ENCODE assay signal across 1 cellular context in genomic region chr5:159393854-159394274, GRCh38.
TF ChIP-seq lines count a peak whose summit lies in the region.

No MANE protein-coding gene starts in this region.

TF ChIP-seq in K562, 482 proteins besides CTCF, POLR2A, EP300 and RAD21 (continued from another document and continues in another):
- TF ChIP-seq BCLAF1 (IDR thresholded peaks at IDR 0.05; ENCODE audit: borderline replicate concordance in 1 of 2, control insufficient read depth in 1 of 2, low read depth in 2 of 2, low read length in 1 of 2) (no peak), ZSCAN29 (IDR thresholded peaks at IDR 0.05) (no peak), NFRKB (IDR thresholded peaks at IDR 0.05; ENCODE audit: low read depth) (no peak), DPF2 (IDR thresholded peaks at IDR 0.05) (0 out of 2 replicates have a peak, but pooled peaks have one; percentile 13), NFYB (IDR thresholded peaks at IDR 0.05; ENCODE audit: extremely low read depth, insufficient read length) (no peak), MEF2D (tag; conservative IDR thresholded peaks at IDR 0.05; ENCODE audit: low read depth) (no peak), MCM3 (IDR thresholded peaks at IDR 0.05) (no peak), RBM17 (IDR thresholded peaks at IDR 0.05; ENCODE audit: borderline replicate concordance, low read depth, low read length) (no peak), EP400 (IDR thresholded peaks at IDR 0.05) (no peak), FOXM1 (IDR thresholded peaks at IDR 0.05; ENCODE audit: low read depth) (peak; percentile 67; the same call in 1 of the 2 replicates), FOXM1 (CRISPR knock-in tag; IDR thresholded peaks at IDR 0.05; ENCODE audit: low read depth) (no peak), RCOR1 (IDR thresholded peaks at IDR 0.05; ENCODE audit: borderline replicate concordance in 1 of 2, low read depth in 2 of 2, low read length in 2 of 2) (0 out of 4 replicates have a peak, but pooled peaks of 1 of the 2 experiments have one; percentile 29), MAZ (CRISPR knock-in tag; conservative IDR thresholded peaks at IDR 0.05 in 1 of 2, IDR thresholded peaks at IDR 0.05 in 1 of 2) (peak in 1 of 2 experiments; percentile 64; a peak in 2 of 4 replicates), TCF3 (CRISPR knock-in tag; IDR thresholded peaks at IDR 0.05) (peak; percentile 85), ZNF280B (CRISPR knock-in tag; IDR thresholded peaks at IDR 0.05) (no peak), KDM2B (CRISPR knock-in tag; IDR thresholded peaks at IDR 0.05) (no peak), KAT7 (CRISPR knock-in tag; IDR thresholded peaks at IDR 0.05; ENCODE audit: borderline replicate concordance) (no peak), NCOR1 (IDR thresholded peaks at IDR 0.05) (peak; percentile 55), ZNF408 (CRISPR knock-in tag; IDR thresholded peaks at IDR 0.05; ENCODE audit: low read depth) (no peak), POLR3G (IDR thresholded peaks at IDR 0.05; ENCODE audit: extremely low read depth, insufficient read length, insufficient replicate concordance) (no peak), SMAD3 (CRISPR knock-in tag; conservative IDR thresholded peaks at IDR 0.05) (0 out of 2 replicates have a peak, but pooled peaks have one; percentile 47), MYBL2 (IDR thresholded peaks at IDR 0.05; ENCODE audit: low read depth) (peak; percentile 57; the same call in 1 of the 2 replicates), MYBL2 (CRISPR knock-in tag; IDR thresholded peaks at IDR 0.05; ENCODE audit: borderline replicate concordance) (no peak), HOXB6 (CRISPR knock-in tag; IDR thresholded peaks at IDR 0.05; ENCODE audit: borderline replicate concordance) (no peak), ARID1B (IDR thresholded peaks at IDR 0.05) (peak; percentile 78), L3MBTL2 (IDR thresholded peaks at IDR 0.05) (no peak), RB1 (IDR thresholded peaks at IDR 0.05; ENCODE audit: low read depth) (no peak), MAFG (tag; conservative IDR thresholded peaks at IDR 0.05) (no peak), IRF2 (CRISPR knock-in tag; IDR thresholded peaks at IDR 0.05) (no peak), BRD4 (IDR thresholded peaks at IDR 0.05) (no peak), FOXP1 (CRISPR knock-in tag; IDR thresholded peaks at IDR 0.05) (no peak), ZBTB34 (CRISPR knock-in tag; IDR thresholded peaks at IDR 0.05) (no peak), SETDB1 (IDR thresholded peaks at IDR 0.05; ENCODE audit: low read length) (no peak), ERF (CRISPR knock-in tag; IDR thresholded peaks at IDR 0.05) (no peak), MTF1 (CRISPR knock-in tag; IDR thresholded peaks at IDR 0.05; ENCODE audit: borderline replicate concordance) (no peak), RFX7 (CRISPR knock-in tag; IDR thresholded peaks at IDR 0.05) (no peak), SP1 (CRISPR knock-in tag; IDR thresholded peaks at IDR 0.05) (no peak), CBX3 (IDR thresholded peaks at IDR 0.05; ENCODE audit: borderline replicate concordance in 1 of 2, low read length in 2 of 2) (no peak), YBX1 (IDR thresholded peaks at IDR 0.05) (no peak), RBBP5 (IDR thresholded peaks at IDR 0.05; ENCODE audit: borderline replicate concordance, insufficient read depth, low read length, poor library complexity, severe bottlenecking) (no peak), MECOM (CRISPR knock-in tag; IDR thresholded peaks at IDR 0.05) (peak; percentile 54; the same call in 1 of the 2 replicates), MTA3 (IDR thresholded peaks at IDR 0.05; ENCODE audit: borderline replicate concordance) (no peak), RUNX1 (IDR thresholded peaks at IDR 0.05; ENCODE audit: low read depth) (no peak), ZNF699 (CRISPR knock-in tag; IDR thresholded peaks at IDR 0.05; ENCODE audit: insufficient replicate concordance) (no peak), CREM (IDR thresholded peaks at IDR 0.05; ENCODE audit: low read depth) (peak; percentile 59; the same call in 1 of the 2 replicates), ZBTB5 (IDR thresholded peaks at IDR 0.05) (no peak), EGR1 (conservative IDR thresholded peaks at IDR 0.05) (no peak), U2AF1 (optimal IDR thresholded peaks at IDR 0.05; ENCODE audit: low read depth, low read length) (no peak), XRCC5 (IDR thresholded peaks at IDR 0.05; ENCODE audit: low read depth, low read length) (no peak), ZNF3 (CRISPR knock-in tag; IDR thresholded peaks at IDR 0.05) (no peak), SIX5 (IDR thresholded peaks at IDR 0.05; ENCODE audit: borderline replicate concordance in 1 of 2, insufficient read depth in 1 of 2, low read depth in 1 of 2, low read length in 2 of 2) (no peak), TEAD4 (IDR thresholded peaks at IDR 0.05; ENCODE audit: low read length) (peak; percentile 94), TEAD4 (CRISPR knock-in tag; IDR thresholded peaks at IDR 0.05; ENCODE audit: borderline replicate concordance) (no peak), TRIM24 (IDR thresholded peaks at IDR 0.05) (peak; percentile 48 to 69; a peak in 3 of 4 replicates), ZNF324 (CRISPR knock-in tag; IDR thresholded peaks at IDR 0.05) (no peak), ZNF23 (CRISPR knock-in tag; IDR thresholded peaks at IDR 0.05) (no peak), EWSR1 (IDR thresholded peaks at IDR 0.05; ENCODE audit: borderline replicate concordance, low read depth, partially characterized antibody) (no peak), CEBPG (CRISPR knock-in tag; IDR thresholded peaks at IDR 0.05) (no peak), CEBPG (tag; conservative IDR thresholded peaks at IDR 0.05 in 1 of 2, IDR thresholded peaks at IDR 0.05 in 1 of 2) (no peak)
- TF ChIP-seq, protein P1, sequence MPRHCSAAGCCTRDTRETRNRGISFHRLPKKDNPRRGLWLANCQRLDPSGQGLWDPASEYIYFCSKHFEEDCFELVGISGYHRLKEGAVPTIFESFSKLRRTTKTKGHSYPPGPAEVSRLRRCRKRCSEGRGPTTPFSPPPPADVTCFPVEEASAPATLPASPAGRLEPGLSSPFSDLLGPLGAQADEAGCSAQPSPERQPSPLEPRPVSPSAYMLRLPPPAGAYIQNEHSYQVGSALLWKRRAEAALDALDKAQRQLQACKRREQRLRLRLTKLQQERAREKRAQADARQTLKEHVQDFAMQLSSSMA (CRISPR knock-in tag; IDR thresholded peaks at IDR 0.05): no peak
- TF ChIP-seq, protein P2, sequence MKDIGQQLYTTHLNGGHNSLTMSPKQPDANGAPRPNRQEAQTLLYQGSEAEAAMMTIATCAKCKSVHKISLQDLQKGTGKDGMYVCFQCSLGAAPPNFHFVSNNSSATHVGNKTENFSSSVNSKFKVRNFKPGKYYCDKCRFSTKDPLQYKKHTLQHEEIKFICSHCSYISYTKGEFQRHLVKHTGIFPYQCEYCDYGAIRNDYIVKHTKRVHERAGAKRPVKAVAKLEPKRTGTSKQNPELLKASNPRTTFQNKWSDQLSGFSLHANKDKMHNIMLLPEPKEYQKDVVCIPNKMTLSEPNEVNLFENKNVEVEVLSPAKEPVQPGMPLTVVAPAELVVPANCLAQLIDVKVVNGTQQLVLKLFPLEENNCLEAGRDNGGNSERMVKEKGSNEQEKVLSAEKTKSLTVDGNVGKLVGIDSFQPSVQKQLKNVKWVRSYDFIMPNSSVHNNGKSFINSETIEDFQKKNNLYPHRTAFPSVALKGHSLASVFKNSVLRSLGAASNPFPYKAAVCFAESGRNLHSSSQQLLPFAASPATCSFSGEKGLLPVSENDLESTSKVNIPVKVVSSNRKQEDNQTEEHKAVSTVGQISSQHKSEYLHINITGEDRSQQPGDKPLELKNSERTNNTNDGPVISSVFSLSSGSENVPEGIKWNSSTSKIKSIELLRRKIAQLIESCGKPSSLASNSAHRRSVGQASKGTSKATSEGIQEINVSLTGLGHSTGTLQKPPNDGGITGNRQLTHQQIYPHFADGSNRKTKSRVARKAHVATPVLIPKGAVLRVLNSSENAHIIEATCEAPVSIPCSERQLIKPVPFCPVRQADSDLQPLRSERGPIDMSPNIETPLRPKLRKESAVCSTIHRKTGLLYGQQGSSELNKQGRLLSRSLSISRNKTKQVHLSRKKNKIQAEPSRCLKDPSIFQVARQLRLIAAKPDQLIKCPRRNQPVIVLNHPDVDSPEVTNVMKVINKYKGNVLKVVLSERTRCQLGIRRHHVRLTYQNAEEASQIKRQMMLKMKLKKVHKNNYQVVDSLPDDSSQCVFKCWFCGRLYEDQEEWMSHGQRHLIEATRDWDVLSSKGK (CRISPR knock-in tag; IDR thresholded peaks at IDR 0.05): no peak
- TF ChIP-seq, protein P3, sequence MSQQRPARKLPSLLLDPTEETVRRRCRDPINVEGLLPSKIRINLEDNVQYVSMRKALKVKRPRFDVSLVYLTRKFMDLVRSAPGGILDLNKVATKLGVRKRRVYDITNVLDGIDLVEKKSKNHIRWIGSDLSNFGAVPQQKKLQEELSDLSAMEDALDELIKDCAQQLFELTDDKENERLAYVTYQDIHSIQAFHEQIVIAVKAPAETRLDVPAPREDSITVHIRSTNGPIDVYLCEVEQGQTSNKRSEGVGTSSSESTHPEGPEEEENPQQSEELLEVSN (IDR thresholded peaks at IDR 0.05; ENCODE audit: borderline replicate concordance in 1 of 2, extremely low read depth in 1 of 2, insufficient read depth in 1 of 2, insufficient read length in 1 of 2, low read depth in 1 of 2, low read length in 1 of 2, poor library complexity in 1 of 2, severe bottlenecking in 1 of 2): no peak
- TF ChIP-seq, protein P4, sequence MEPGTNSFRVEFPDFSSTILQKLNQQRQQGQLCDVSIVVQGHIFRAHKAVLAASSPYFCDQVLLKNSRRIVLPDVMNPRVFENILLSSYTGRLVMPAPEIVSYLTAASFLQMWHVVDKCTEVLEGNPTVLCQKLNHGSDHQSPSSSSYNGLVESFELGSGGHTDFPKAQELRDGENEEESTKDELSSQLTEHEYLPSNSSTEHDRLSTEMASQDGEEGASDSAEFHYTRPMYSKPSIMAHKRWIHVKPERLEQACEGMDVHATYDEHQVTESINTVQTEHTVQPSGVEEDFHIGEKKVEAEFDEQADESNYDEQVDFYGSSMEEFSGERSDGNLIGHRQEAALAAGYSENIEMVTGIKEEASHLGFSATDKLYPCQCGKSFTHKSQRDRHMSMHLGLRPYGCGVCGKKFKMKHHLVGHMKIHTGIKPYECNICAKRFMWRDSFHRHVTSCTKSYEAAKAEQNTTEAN (CRISPR knock-in tag; IDR thresholded peaks at IDR 0.05): no peak
